Comparison of ENCODE assay signal across 8 cellular contexts in the genomic region with DNA sequence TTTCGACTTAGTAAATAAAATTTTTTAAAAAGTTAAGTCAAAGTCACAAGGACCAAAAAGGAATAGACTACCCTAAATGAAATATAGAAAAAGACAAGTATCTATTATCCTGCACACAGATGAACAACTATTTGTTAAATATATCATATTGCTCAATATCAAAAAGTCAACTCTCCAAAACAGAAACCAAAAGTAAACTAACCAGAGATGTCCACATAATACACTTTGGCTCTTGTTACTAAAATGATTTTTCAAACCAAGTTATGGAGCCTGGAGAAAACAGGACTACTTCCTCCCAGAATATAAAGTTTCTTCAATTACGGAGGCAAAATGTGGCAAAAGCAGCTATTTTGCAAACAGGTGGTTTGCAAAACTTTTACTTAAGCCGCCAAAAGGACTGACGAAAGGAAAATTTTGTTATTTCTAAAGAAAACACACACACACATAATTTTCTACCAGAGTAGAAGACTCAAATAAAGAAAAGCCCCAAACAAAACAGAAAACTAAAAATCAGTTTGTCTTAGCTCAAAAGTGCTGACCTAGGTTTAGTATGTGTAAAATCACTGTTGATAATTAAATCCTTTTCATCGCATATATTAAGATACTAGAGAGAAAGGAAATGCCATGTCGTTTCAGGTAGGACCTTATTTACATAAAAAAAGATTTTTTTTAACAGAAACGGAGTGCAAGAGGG. TPM values are rescaled to one million over a fixed set of nuclear protein-coding genes. Genes with fewer than 3 reads are reported as not detected.
A peak's percentile ranks its signal among the peaks of the same experiment; 100 is the strongest.
DNase-seq lines count a peak whose midpoint lies in the region; ATAC-seq and TF ChIP-seq lines count a peak whose summit lies in the region.

No MANE protein-coding gene starts in this region.

- H3K27me3 Mint-ChIP-seq in activated T-helper 1 cell treated with anti-CD3 and anti-CD28 coated beads, Interleukin-12 subunit alpha, Interleukin-12 subunit beta, Interleukin-2, Interleukin-4 antibody, amounts not matched to agents 30 ng/mL and 10 ng/mL and 1 ng/mL, durations not matched to agents 14 hours and 24 hours and 36 hours (ENCODE audit: insufficient read depth) = no peaks in the 10 kb centered on the region
- peaks cover 3 to 9% (median 4%) of the 10 kb centered on the region in 3 donors for H3K27me3 Mint-ChIP-seq in immature natural killer cell (ENCODE audit: low read depth in 3 of 3)

- no peak for TF ChIP-seq CTCF in heart right ventricle (IDR thresholded peaks at IDR 0.05)
- TF ChIP-seq CTCF in testis (IDR thresholded peaks at IDR 0.05) = no peak

- DNase-seq in heart right ventricle (no peak), cardiac septum (ENCODE audit: low spot score) (no peak), immature natural killer cell (peak; percentile 35 to 40 (median 39)), testis (no peak), NCI-H748 treated with DMSO at 0.1 percent for 48 hours (lab: John Stamatoyannopoulos, UW) (no peak), ecto neural progenitor cell (ENCODE audit: low spot score) (no peak)
- DNase-seq in activated T-helper 1 cell treated with anti-CD3 and anti-CD28 coated beads, Interleukin-12 subunit alpha, Interleukin-12 subunit beta, Interleukin-2, Interleukin-4 antibody, amounts not matched to agents 30 ng/mL and 10 ng/mL and 1 ng/mL, durations not matched to agents 14 hours and 24 hours and 36 hours (ENCODE audit: low spot score) = no peak

- TF ChIP-seq POLR2A in testis (IDR thresholded peaks at IDR 0.05) = no peak

- peak in 2 of 8 donors; percentile 36 to 41 for ATAC-seq in heart right ventricle
- ATAC-seq in HG02884 (IDR thresholded peaks at IDR 0.05; ENCODE audit: unreplicated experiment) = no peak

- H3K27me3 ChIP-seq in heart right ventricle (no peaks in the 10 kb centered on the region), testis (no peaks in the 10 kb centered on the region)

- intact Hi-C loops in heart right ventricle (cut with DNase I) = no loop called here
- intact Hi-C loops in cardiac septum (cut with DNase I) = no loop called here
- intact Hi-C loops in activated T-helper 1 cell treated with anti-CD3 and anti-CD28 coated beads, Interleukin-12 subunit alpha, Interleukin-12 subunit beta, Interleukin-2, Interleukin-4 antibody, amounts not matched to agents 30 ng/mL and 10 ng/mL and 1 ng/mL, durations not matched to agents 14 hours and 24 hours and 36 hours (cut with micrococcal nuclease) = loop anchor here (1.0 to 10.0 kb wide), 10 partner anchors 7 to 1197 kb away; partner anchors contain the start of gene PTBP2
- intact Hi-C loops in testis (cut with DNase I; ENCODE audit: low total_unique reads) = no loop called here

- peaks cover 63% of the 10 kb centered on the region for H3K4me1 Mint-ChIP-seq in activated T-helper 1 cell treated with anti-CD3 and anti-CD28 coated beads, Interleukin-12 subunit alpha, Interleukin-12 subunit beta, Interleukin-2, Interleukin-4 antibody, amounts not matched to agents 30 ng/mL and 10 ng/mL and 1 ng/mL, durations not matched to agents 14 hours and 24 hours and 36 hours (ENCODE audit: low read depth)
- H3K4me1 Mint-ChIP-seq in immature natural killer cell = peaks cover 42 to 70% of the 10 kb centered on the region in 2 donors

- 17 to 37% methylated on average over 7 of the region's 7 CpGs for WGBS in heart right ventricle, 2 donors
- WGBS in testis, 2 donors = 8% methylated on average over 7 of the region's 7 CpGs

- peak overlapping the region; percentile 93 for H3K27ac Mint-ChIP-seq in activated T-helper 1 cell treated with anti-CD3 and anti-CD28 coated beads, Interleukin-12 subunit alpha, Interleukin-12 subunit beta, Interleukin-2, Interleukin-4 antibody, amounts not matched to agents 30 ng/mL and 10 ng/mL and 1 ng/mL, durations not matched to agents 14 hours and 24 hours and 36 hours
- H3K27ac Mint-ChIP-seq in immature natural killer cell = peak overlapping the region; percentile 88 to 95 (median 93)

- H3K36me3 Mint-ChIP-seq in activated T-helper 1 cell treated with anti-CD3 and anti-CD28 coated beads, Interleukin-12 subunit alpha, Interleukin-12 subunit beta, Interleukin-2, Interleukin-4 antibody, amounts not matched to agents 30 ng/mL and 10 ng/mL and 1 ng/mL, durations not matched to agents 14 hours and 24 hours and 36 hours (ENCODE audit: low read depth) = peaks cover 6% of the 10 kb centered on the region
- no peaks in the 10 kb centered on the region for H3K36me3 Mint-ChIP-seq in immature natural killer cell

- H3K36me3 ChIP-seq in heart right ventricle (no peaks in the 10 kb centered on the region), testis (ENCODE audit: low read depth, missing control alignments) (no peaks in the 10 kb centered on the region)

- H3K9me3 ChIP-seq in heart right ventricle = no peaks in the 10 kb centered on the region
- H3K9me3 ChIP-seq in testis = no peaks in the 10 kb centered on the region

- no peaks in the 10 kb centered on the region for H3K9me3 Mint-ChIP-seq in activated T-helper 1 cell treated with anti-CD3 and anti-CD28 coated beads, Interleukin-12 subunit alpha, Interleukin-12 subunit beta, Interleukin-2, Interleukin-4 antibody, amounts not matched to agents 30 ng/mL and 10 ng/mL and 1 ng/mL, durations not matched to agents 14 hours and 24 hours and 36 hours
- H3K9me3 Mint-ChIP-seq in immature natural killer cell = no peaks in the 10 kb centered on the region

- peak overlapping the region; percentile 93 for H3K4me3 Mint-ChIP-seq in activated T-helper 1 cell treated with anti-CD3 and anti-CD28 coated beads, Interleukin-12 subunit alpha, Interleukin-12 subunit beta, Interleukin-2, Interleukin-4 antibody, amounts not matched to agents 30 ng/mL and 10 ng/mL and 1 ng/mL, durations not matched to agents 14 hours and 24 hours and 36 hours
- H3K4me3 Mint-ChIP-seq in immature natural killer cell = peak overlapping the region; percentile 96 to 98 (median 97)

- H3K4me3 ChIP-seq in heart right ventricle (peak overlapping the region; percentile 72 to 95 (median 84)), testis (peak overlapping the region; percentile 78 to 81)

- peak overlapping the region in 9 of 10 donors; percentile 88 to 94 (median 91) for H3K27ac ChIP-seq in heart right ventricle
- H3K27ac ChIP-seq in testis = peak overlapping the region; percentile 87 to 93

- peaks cover 0 to 41% (median 11%) of the 10 kb centered on the region in 9 donors for H3K4me1 ChIP-seq in heart right ventricle
- H3K4me1 ChIP-seq in testis = peaks cover 6% of the 10 kb centered on the region

RNA-seq across cellular contexts. Expression of gene DPYD, which starts 1.1 kb away (rescaled TPM):
- total RNA-seq in heart right ventricle = 10 to 100 TPM in 2 of 10 donors, 1 to 10 TPM in 8; 4.9 to 22.0 (median 7.8) TPM
- 1 to 10 TPM; 4.1 to 5.0 TPM for polyA plus RNA-seq in heart right ventricle
- 7.3 TPM for total RNA-seq in cardiac septum
- total RNA-seq in activated T-helper 1 cell treated with anti-CD3 and anti-CD28 coated beads, Interleukin-12 subunit alpha, Interleukin-12 subunit beta, Interleukin-2, Interleukin-4 antibody, amounts not matched to agents 30 ng/mL and 10 ng/mL and 1 ng/mL, durations not matched to agents 14 hours and 24 hours and 36 hours = 16.2 and 17.9 TPM in 2 replicates
- polyA plus RNA-seq in immature natural killer cell = 10 to 100 TPM; 23.0 to 35.9 (median 30.8) TPM
- 10 to 100 TPM; 11.5 to 14.7 TPM for total RNA-seq in testis
- polyA plus RNA-seq in testis (ENCODE audit: insufficient read depth, low read depth, low replicate concordance) = 6.7 TPM

Comparison
In these comparisons a context has a peak if more than half of its experiments do, and no peak if none do; other contexts are left out.
1. DNase-seq: peak in immature natural killer cell (3 of 3); none in heart right ventricle (0 of 2), cardiac septum (single experiment), activated T-helper 1 cell treated with anti-CD3 and anti-CD28 coated beads, Interleukin-12 subunit alpha, Interleukin-12 subunit beta, Interleukin-2, Interleukin-4 antibody, amounts not matched to agents 30 ng/mL and 10 ng/mL and 1 ng/mL, durations not matched to agents 14 hours and 24 hours and 36 hours (single experiment), testis (single experiment), NCI-H748 treated with DMSO at 0.1 percent for 48 hours (single experiment) and ecto neural progenitor cell (single experiment).